In the genomic region with DNA sequence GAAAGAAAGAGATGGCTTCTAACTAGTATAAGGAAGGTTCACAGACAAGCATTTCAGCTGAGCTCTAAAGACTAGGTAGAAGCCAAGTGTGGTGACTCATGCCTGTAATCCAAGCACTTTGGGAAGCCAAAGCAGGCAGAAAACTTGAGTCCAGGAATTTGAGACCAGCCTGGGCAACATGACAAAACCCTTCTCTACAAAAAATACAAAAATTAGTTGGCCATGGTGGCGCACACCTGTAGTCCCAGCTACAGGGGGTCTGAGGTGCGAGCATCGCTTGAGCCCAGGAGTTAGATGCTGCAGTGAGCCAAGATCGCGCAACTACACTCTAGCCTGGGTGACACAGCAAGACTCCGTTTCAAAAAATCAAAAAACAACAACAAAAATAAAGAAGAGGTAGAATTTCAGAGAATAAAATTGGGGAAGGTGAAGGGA, we compare ENCODE assay signal across 11 cellular contexts. TPM values are rescaled to one million over a fixed set of nuclear protein-coding genes. Genes with fewer than 3 reads are reported as not detected.
DNase-seq lines count a peak whose midpoint lies in the region; ATAC-seq and TF ChIP-seq lines count a peak whose summit lies in the region.
"Had no signal": no experiment of that assay in that cellular context is flagged by ENCODE, and none has a peak within 500 bp of the region (broad histone marks: within the 10 kb centered on the region; RNA-seq: fewer than 3 reads in every experiment).

No MANE protein-coding gene starts in this region.

- 75 to 89% (median 86%) methylated on average over 6 of the region's 6 CpGs for WGBS in adrenal gland, 4 donors

- H3K4me3 ChIP-seq in adrenal gland = no peak overlapping the region
- no peak overlapping the region for H3K4me3 ChIP-seq in upper lobe of right lung
- H3K4me3 ChIP-seq: BLaER1 had no signal

- H3K27me3 ChIP-seq in adrenal gland = no peaks in the 10 kb centered on the region
- no peaks in the 10 kb centered on the region for H3K27me3 ChIP-seq in upper lobe of right lung
- H3K27me3 ChIP-seq: BLaER1 had no signal

- TF ChIP-seq POLR2A in adrenal gland (IDR thresholded peaks at IDR 0.05) = no peak

- no peaks in the 10 kb centered on the region for H3K9me3 Mint-ChIP-seq in T-helper 2 cell treated with Interferon-gamma antibody and Interleukin-4, amounts not matched to agents 5 μg/mL and 100 μg/mL, for 36 hours
- H3K9me3 Mint-ChIP-seq: type B pancreatic cell had no signal

- ATAC-seq in left cardiac atrium = peak; percentile 65 to 91
- ATAC-seq in upper lobe of right lung = peak; percentile 73
- ATAC-seq in HG03045 (IDR thresholded peaks at IDR 0.05; ENCODE audit: unreplicated experiment) = no peak
- no peak for ATAC-seq in HG03432 (IDR thresholded peaks at IDR 0.05; ENCODE audit: unreplicated experiment)

- H3K36me3 ChIP-seq in adrenal gland (replicated peaks in 1 of 2) (no peaks in the 10 kb centered on the region), upper lobe of right lung (no peaks in the 10 kb centered on the region)

- TF ChIP-seq CTCF in adrenal gland (IDR thresholded peaks at IDR 0.05) (no peak), upper lobe of right lung (IDR thresholded peaks at IDR 0.05) (no peak)

- peaks cover 6% of the 10 kb centered on the region for H3K36me3 Mint-ChIP-seq in T-helper 2 cell treated with Interferon-gamma antibody and Interleukin-4, amounts not matched to agents 5 μg/mL and 100 μg/mL, for 36 hours (ENCODE audit: low read depth)
- H3K36me3 Mint-ChIP-seq: type B pancreatic cell had no signal

- H3K27ac Mint-ChIP-seq in T-helper 2 cell treated with Interferon-gamma antibody and Interleukin-4, amounts not matched to agents 5 μg/mL and 100 μg/mL, for 36 hours = no peak overlapping the region
- H3K27ac Mint-ChIP-seq: type B pancreatic cell had no signal

- H3K4me1 Mint-ChIP-seq in T-helper 2 cell treated with Interferon-gamma antibody and Interleukin-4, amounts not matched to agents 5 μg/mL and 100 μg/mL, for 36 hours (ENCODE audit: low read depth) = peaks cover 3% of the 10 kb centered on the region

- peaks cover 16 to 43% of the 10 kb centered on the region in 2 donors for H3K4me1 ChIP-seq in adrenal gland (replicated peaks in 1 of 2)
- H3K4me1 ChIP-seq in upper lobe of right lung = peaks cover 15% of the 10 kb centered on the region

- H3K9me3 ChIP-seq in adrenal gland (replicated peaks in 1 of 3) (no peaks in the 10 kb centered on the region), upper lobe of right lung (no peaks in the 10 kb centered on the region)
- H3K9me3 ChIP-seq: BLaER1 had no signal

- no peaks in the 10 kb centered on the region for H3K27me3 Mint-ChIP-seq in T-helper 2 cell treated with Interferon-gamma antibody and Interleukin-4, amounts not matched to agents 5 μg/mL and 100 μg/mL, for 36 hours (ENCODE audit: low read depth)
- H3K27me3 Mint-ChIP-seq: type B pancreatic cell had no signal

- H3K27ac ChIP-seq in adrenal gland = peak overlapping the region in 2 of 5 donors; percentile 28 to 31
- peak overlapping the region; percentile 11 for H3K27ac ChIP-seq in upper lobe of right lung
- H3K27ac ChIP-seq: BLaER1 had no signal

- intact Hi-C loops in adrenal gland (cut with DNase I) (no loop called here), left cardiac atrium (cut with DNase I) (no loop called here), upper lobe of right lung (cut with DNase I) (no loop called here)

- no peak overlapping the region for H3K4me3 Mint-ChIP-seq in T-helper 2 cell treated with Interferon-gamma antibody and Interleukin-4, amounts not matched to agents 5 μg/mL and 100 μg/mL, for 36 hours
- H3K4me3 Mint-ChIP-seq: type B pancreatic cell had no signal

- DNase-seq in NCI-H2171 treated with DMSO at 0.1 percent for 48 hours (lab: John Stamatoyannopoulos, UW) (peak; percentile 30), NCI-H2171 (lab: John Stamatoyannopoulos, UW) (no peak), adrenal gland (peak in 6 of 7 donors; percentile 52 to 67 (median 64)), left cardiac atrium (peak; percentile 38), upper lobe of right lung (no peak)
- no peak for DNase-seq in T-helper 2 cell treated with Interferon-gamma antibody and Interleukin-4, amounts not matched to agents 5 μg/mL and 100 μg/mL, for 36 hours (ENCODE audit: low spot score)
- DNase-seq: stimulated activated CD4-positive, alpha-beta T cell treated with anti-CD3 and anti-CD28 coated beads, Interleukin-12 subunit alpha, Interleukin-12 subunit beta, amount 100 ng/mL, for 4 hours had no signal

RNA-seq across cellular contexts. Expression of a gene that starts 27.8 kb away (rescaled TPM):
- 10 to 100 TPM; 17.3 to 44.9 (median 20.9) TPM for total RNA-seq in adrenal gland
- 10 to 100 TPM; 14.0 to 15.2 (median 14.2) TPM for polyA plus RNA-seq in adrenal gland
- total RNA-seq in left cardiac atrium = 10 to 100 TPM; 14.1 to 15.1 TPM
- 21.0 TPM for total RNA-seq in upper lobe of right lung

RNA-seq across cellular contexts. Expression of a gene that starts 42.6 kb away (rescaled TPM):
- 100 to 1,000 TPM in 4 of 8 donors, 10 to 100 TPM in 4; 56.2 to 152 (median 116) TPM for total RNA-seq in adrenal gland
- 10 to 100 TPM; 46.8 to 78.9 (median 64.1) TPM for polyA plus RNA-seq in adrenal gland
- total RNA-seq in left cardiac atrium = 100 to 1,000 TPM in 1 of 2 donors, 10 to 100 TPM in 1; 98.0 to 112 TPM
- 110 TPM for total RNA-seq in upper lobe of right lung

Comparison
In these comparisons a context has a peak if more than half of its experiments do, and no peak if none do; other contexts are left out.
1. DNase-seq: peak in NCI-H2171 treated with DMSO at 0.1 percent for 48 hours (single experiment), adrenal gland (6 of 7) and left cardiac atrium (single experiment); none in NCI-H2171 (single experiment), upper lobe of right lung (single experiment) and T-helper 2 cell treated with Interferon-gamma antibody and Interleukin-4, amounts not matched to agents 5 μg/mL and 100 μg/mL, for 36 hours (single experiment).
2. ATAC-seq: peak in left cardiac atrium (2 of 2) and upper lobe of right lung (single experiment); none in HG03045 (single experiment) and HG03432 (single experiment).